ENCODE assay signal across 9 cellular contexts in genomic region chr22:36162127-36163034, GRCh38. TPM values are rescaled to one million over a fixed set of nuclear protein-coding genes. Genes with fewer than 3 reads are reported as not detected.
DNase-seq lines count a peak whose midpoint lies in the region; ATAC-seq and TF ChIP-seq lines count a peak whose summit lies in the region.
"Had no signal": no experiment of that assay in that cellular context is flagged by ENCODE, and none has a peak within 500 bp of the region (broad histone marks: within the 10 kb centered on the region; RNA-seq: fewer than 3 reads in every experiment).

No MANE protein-coding gene starts in this region.

- H3K27me3 Mint-ChIP-seq in T-helper 2 cell treated with Interferon-gamma antibody and Interleukin-4, amounts not matched to agents 5 μg/mL and 100 μg/mL, for 36 hours (ENCODE audit: low read depth): no peaks in the 10 kb centered on the region

- H3K4me3 ChIP-seq in GM12865 (ENCODE audit: low read depth, low read length): peak overlapping the region; percentile 40

- peak overlapping the region; percentile 89 for H3K27ac Mint-ChIP-seq in T-helper 2 cell treated with Interferon-gamma antibody and Interleukin-4, amounts not matched to agents 5 μg/mL and 100 μg/mL, for 36 hours

- no peak for TF ChIP-seq CTCF in GM12865 (IDR thresholded peaks at IDR 0.05; ENCODE audit: insufficient read depth, low read depth, low read length, missing control alignments)

- peaks cover 16% of the 10 kb centered on the region for H3K36me3 Mint-ChIP-seq in T-helper 2 cell treated with Interferon-gamma antibody and Interleukin-4, amounts not matched to agents 5 μg/mL and 100 μg/mL, for 36 hours (ENCODE audit: low read depth)

- H3K4me3 Mint-ChIP-seq in T-helper 2 cell treated with Interferon-gamma antibody and Interleukin-4, amounts not matched to agents 5 μg/mL and 100 μg/mL, for 36 hours: peak overlapping the region; percentile 93

- ATAC-seq in HG02678 (IDR thresholded peaks at IDR 0.05; ENCODE audit: unreplicated experiment): peak; percentile 50
- ATAC-seq in GM21423 (IDR thresholded peaks at IDR 0.05; ENCODE audit: unreplicated experiment): no peak
- ATAC-seq in GM21825 (IDR thresholded peaks at IDR 0.05; ENCODE audit: unreplicated experiment): no peak
- no peak for ATAC-seq in HG03571 (IDR thresholded peaks at IDR 0.05; ENCODE audit: unreplicated experiment)

- DNase-seq in GM12865 (ENCODE audit: low read depth): peak; percentile 76
- DNase-seq in T-helper 2 cell treated with Interferon-gamma antibody and Interleukin-4, amounts not matched to agents 5 μg/mL and 100 μg/mL, for 36 hours (ENCODE audit: low spot score): no peak
- DNase-seq in myocyte (ENCODE audit: low read depth): peak; percentile 14
- DNase-seq in stimulated activated CD4-positive, alpha-beta T cell treated with anti-CD3 and anti-CD28 coated beads, Interleukin-2, amount 100 ng/mL, for 24 hours: no peak
- DNase-seq: T1000 had no signal

- peaks cover 70% of the 10 kb centered on the region for H3K4me1 Mint-ChIP-seq in T-helper 2 cell treated with Interferon-gamma antibody and Interleukin-4, amounts not matched to agents 5 μg/mL and 100 μg/mL, for 36 hours (ENCODE audit: low read depth)

- H3K9me3 Mint-ChIP-seq in T-helper 2 cell treated with Interferon-gamma antibody and Interleukin-4, amounts not matched to agents 5 μg/mL and 100 μg/mL, for 36 hours: no peaks in the 10 kb centered on the region

RNA-seq across cellular contexts. Expression of gene APOL3, which starts 1.8 kb away (rescaled TPM):
- total RNA-seq in myocyte: 1.4 and 1.7 TPM in 2 replicates
- polyA plus RNA-seq in myocyte (2012): 2.4 TPM

RNA-seq across cellular contexts. Expression of gene APOL4, which starts 39.2 kb away (rescaled TPM):
- total RNA-seq in myocyte: 5.1 and 9.2 TPM in 2 replicates
- polyA plus RNA-seq in myocyte (2012): 11.2 TPM

Comparison
In these comparisons a context has a peak if more than half of its experiments do, and no peak if none do; other contexts are left out.
1. DNase-seq: peak in GM12865 (single experiment) and myocyte (single experiment); none in T-helper 2 cell treated with Interferon-gamma antibody and Interleukin-4, amounts not matched to agents 5 μg/mL and 100 μg/mL, for 36 hours (single experiment) and stimulated activated CD4-positive, alpha-beta T cell treated with anti-CD3 and anti-CD28 coated beads, Interleukin-2, amount 100 ng/mL, for 24 hours (0 of 2).